ENCODE assay signal across 8 cellular contexts in the genomic region with DNA sequence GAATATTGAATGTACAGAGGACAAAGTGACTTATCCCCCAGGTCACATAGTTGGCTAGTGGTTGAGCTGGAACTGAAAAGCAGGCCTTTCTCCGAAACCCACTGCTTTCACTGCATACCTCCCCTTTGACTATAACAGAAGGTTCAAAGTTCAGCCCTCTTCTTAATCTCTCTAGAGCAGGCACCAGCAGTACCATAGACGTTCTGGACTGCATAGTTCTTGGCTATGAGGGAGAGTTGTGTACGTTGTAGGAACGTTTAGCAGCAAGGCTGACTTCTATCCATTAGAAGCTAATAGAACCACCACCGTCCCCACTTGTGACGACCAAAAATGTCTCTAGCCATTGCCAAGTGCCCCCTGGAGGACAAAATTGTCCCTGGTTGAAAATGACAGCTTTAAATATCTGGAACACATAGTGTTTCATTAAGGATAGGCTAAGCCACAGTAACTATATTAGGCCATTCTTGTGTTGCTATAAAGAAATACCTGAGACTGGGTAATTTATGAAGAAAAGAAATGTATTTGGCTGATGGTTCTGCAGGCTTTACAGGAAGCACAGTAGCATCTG.
DNase-seq lines count a peak whose midpoint lies in the region; ATAC-seq and TF ChIP-seq lines count a peak whose summit lies in the region.

No MANE protein-coding gene starts in this region.

- no peak overlapping the region for H3K4ac ChIP-seq in neuronal stem cell (ENCODE audit: low read length)

- intact Hi-C loops in PC-9 (cut with micrococcal nuclease; ENCODE audit: unreplicated experiment) = no loop called here

- H3K4me1 ChIP-seq in PC-9 (replicated peaks; ENCODE audit: insufficient read depth) (peaks cover under 1% of the 10 kb centered on the region; the same call in 1 of the 2 replicates), neuronal stem cell (ENCODE audit: control insufficient read depth in 2 of 2, insufficient read depth in 1 of 2, low read depth in 1 of 2, low read length in 2 of 2) (peaks cover 7 to 13% of the 10 kb centered on the region in 2 donors), GM23248 (ENCODE audit: insufficient read depth) (peaks cover 16% of the 10 kb centered on the region)

- no peak overlapping the region for H2BK12ac ChIP-seq in neuronal stem cell (ENCODE audit: low read length)

- H3K9ac ChIP-seq in neuronal stem cell (ENCODE audit: low read depth, low read length, poor library complexity) = no peak overlapping the region
- no peak overlapping the region for H3K9ac ChIP-seq in GM23248

- no peak overlapping the region for H2BK5ac ChIP-seq in neuronal stem cell (ENCODE audit: low read length)

- no peaks in the 10 kb centered on the region for H3K4me1 Mint-ChIP-seq in stimulated activated naive CD8-positive, alpha-beta T cell treated with anti-CD3 and anti-CD28 coated beads, Interleukin-15, amount 100 ng/mL, for 72 hours

- H3K23ac ChIP-seq in neuronal stem cell (ENCODE audit: low read depth, low read length, poor library complexity) = no peak overlapping the region

- TF ChIP-seq CTCF in PC-9 (conservative IDR thresholded peaks at IDR 0.05) = peak; percentile 47

- no peak overlapping the region for H4K91ac ChIP-seq in neuronal stem cell (ENCODE audit: low read depth, low read length, poor library complexity)

- H3F3A ChIP-seq in PC-9 (ENCODE audit: insufficient read depth, low read depth) (no peaks in the 10 kb centered on the region), GM23248 (ENCODE audit: insufficient read depth) (peaks cover 17% of the 10 kb centered on the region; the same call in 1 of the 2 replicates)

- H3K4me3 Mint-ChIP-seq in stimulated activated naive CD8-positive, alpha-beta T cell treated with anti-CD3 and anti-CD28 coated beads, Interleukin-15, amount 100 ng/mL, for 72 hours = no peak overlapping the region

- H2AFZ ChIP-seq in PC-9 = no peak overlapping the region
- H2AFZ ChIP-seq in neuronal stem cell (ENCODE audit: low read length) = no peak overlapping the region
- H2AFZ ChIP-seq in GM23248 = no peak overlapping the region

- H3K79me2 ChIP-seq in PC-9 (ENCODE audit: low read depth) (no peaks in the 10 kb centered on the region), GM23248 (ENCODE audit: insufficient read depth) (no peaks in the 10 kb centered on the region)

- no CpG with 5 or more reads among the region's 6 CpGs for WGBS in neuronal stem cell (ENCODE audit: extremely low coverage in 2 of 2, insufficient read length in 2 of 2, insufficient replicate concordance in 1 of 2), 2 donors
- WGBS in GM23248 (ENCODE audit: low coverage in 1 of 2, low lambda C conversion rate in 2 of 2, missing lambda C conversion rate in 2 of 2), 2 experiments = 79 to 82% methylated on average over 6 of the region's 6 CpGs

- H3K79me1 ChIP-seq in neuronal stem cell (ENCODE audit: low read depth, low read length) = peaks cover 3% of the 10 kb centered on the region

- H2BK15ac ChIP-seq in neuronal stem cell (ENCODE audit: low read length) = no peak overlapping the region

- no peak overlapping the region for H3K4me3 ChIP-seq in PC-9
- H3K4me3 ChIP-seq in neuronal stem cell (ENCODE audit: low read length in 2 of 2) = no peak overlapping the region
- no peak overlapping the region for H3K4me3 ChIP-seq in GM23248

- H3K18ac ChIP-seq in neuronal stem cell (ENCODE audit: low read length) = no peak overlapping the region

- H3K9me2 ChIP-seq in PC-9 (ENCODE audit: insufficient read depth) (no peaks in the 10 kb centered on the region), GM23248 (ENCODE audit: insufficient read depth) (no peaks in the 10 kb centered on the region)

- H4K20me1 ChIP-seq in PC-9 (ENCODE audit: insufficient read depth) (no peaks in the 10 kb centered on the region), GM23248 (ENCODE audit: insufficient read depth) (no peaks in the 10 kb centered on the region)

- H3K27me3 ChIP-seq in PC-9 (ENCODE audit: insufficient read depth, low read depth) (no peaks in the 10 kb centered on the region), neuronal stem cell (ENCODE audit: control insufficient read depth in 3 of 3, insufficient read depth in 3 of 3, low read depth in 1 of 3, low read length in 3 of 3) (no peaks in the 10 kb centered on the region), GM23248 (replicated peaks; ENCODE audit: insufficient read depth) (no peaks in the 10 kb centered on the region)

- no peak overlapping the region for H3K14ac ChIP-seq in neuronal stem cell (ENCODE audit: low read length)

- H3K9me3 Mint-ChIP-seq in stimulated activated naive CD8-positive, alpha-beta T cell treated with anti-CD3 and anti-CD28 coated beads, Interleukin-15, amount 100 ng/mL, for 72 hours = no peaks in the 10 kb centered on the region

- H3K27ac ChIP-seq in PC-9 (no peak overlapping the region), neuronal stem cell (replicated peaks; ENCODE audit: low read length) (no peak overlapping the region), GM23248 (no peak overlapping the region)

- H4K8ac ChIP-seq in neuronal stem cell (ENCODE audit: low read depth, low read length) = no peak overlapping the region

- no peaks in the 10 kb centered on the region for H3K9me3 ChIP-seq in PC-9 (ENCODE audit: insufficient read depth, low read depth)
- H3K9me3 ChIP-seq in neuronal stem cell (replicated peaks in 1 of 2; ENCODE audit: control insufficient read depth in 2 of 2, insufficient read depth in 1 of 2, low read depth in 1 of 2, low read length in 2 of 2) = peaks cover 0 to 3% of the 10 kb centered on the region in 2 donors
- no peaks in the 10 kb centered on the region for H3K9me3 ChIP-seq in GM23248 (ENCODE audit: low read depth)

- CTCF ChIA-PET in PC-9 (lab: Charles Lee) = interaction anchor here (1.0 kb wide), 1 partner anchor 61 kb away, joined by 4 read pairs; no protein-coding TSS in a partner anchor

- no peak for ATAC-seq in stimulated activated naive CD8-positive, alpha-beta T cell treated with anti-CD3 and anti-CD28 coated beads, Interleukin-15, Interleukin-2, amounts not matched to agents 100 U/mL and 50 U/mL, for 24 hours
- ATAC-seq in stimulated activated naive CD8-positive, alpha-beta T cell treated with anti-CD3 and anti-CD28 coated beads, Interleukin-15, amount 100 ng/mL, for 72 hours = no peak
- ATAC-seq in GM18873 (IDR thresholded peaks at IDR 0.05; ENCODE audit: low FRiP score, unreplicated experiment) = no peak

- no peak overlapping the region for H2BK120ac ChIP-seq in neuronal stem cell (ENCODE audit: low read depth, low read length)

- peak; percentile 12 for DNase-seq in stimulated activated naive CD8-positive, alpha-beta T cell treated with anti-CD3 and anti-CD28 coated beads, Interleukin-15, Interleukin-2, amounts not matched to agents 100 U/mL and 50 U/mL, for 24 hours
- no peak for DNase-seq in stimulated activated naive CD8-positive, alpha-beta T cell treated with anti-CD3 and anti-CD28 coated beads, Interleukin-15, amount 100 ng/mL, for 72 hours
- no peak for DNase-seq in PC-9
- peak; percentile 11 for DNase-seq in foreskin melanocyte
- no peak for DNase-seq in neuronal stem cell (ENCODE audit: low spot score)
- no peak for DNase-seq in SW 1271 (lab: John Stamatoyannopoulos, UW)
- no peak for DNase-seq in GM23248

- no peak overlapping the region for H3K27ac Mint-ChIP-seq in stimulated activated naive CD8-positive, alpha-beta T cell treated with anti-CD3 and anti-CD28 coated beads, Interleukin-15, amount 100 ng/mL, for 72 hours

- BruUV-seq in PC-9 (replicated peaks; lab: Mats Ljungman, UMichigan) = no TSS peak

- peaks cover 19% of the 10 kb centered on the region for H3K27me3 Mint-ChIP-seq in stimulated activated naive CD8-positive, alpha-beta T cell treated with anti-CD3 and anti-CD28 coated beads, Interleukin-15, amount 100 ng/mL, for 72 hours

- H3K36me3 ChIP-seq in PC-9 (ENCODE audit: low read depth) (no peaks in the 10 kb centered on the region), neuronal stem cell (replicated peaks in 1 of 2; ENCODE audit: control insufficient read depth in 2 of 2, insufficient read depth in 2 of 2, low read length in 2 of 2) (peaks cover 0 to 65% of the 10 kb centered on the region in 2 donors), GM23248 (ENCODE audit: low read depth) (no peaks in the 10 kb centered on the region)

- in situ Hi-C loops in GM23248 (cut with MboI) = no loop called here

- H2AK5ac ChIP-seq in neuronal stem cell (ENCODE audit: low read depth, low read length) = no peak overlapping the region

- H3K4me2 ChIP-seq in PC-9 (no peak overlapping the region), neuronal stem cell (ENCODE audit: insufficient read depth, low read length, poor library complexity, severe bottlenecking) (no peak overlapping the region), GM23248 (ENCODE audit: unreplicated experiment) (no peak overlapping the region)

- POLR2A ChIA-PET in PC-9 (lab: Charles Lee; ENCODE audit: unreplicated experiment) = no interaction called here

Comparison
In these comparisons a context has a peak if more than half of its experiments do, and no peak if none do; other contexts are left out.
1. DNase-seq: peak in stimulated activated naive CD8-positive, alpha-beta T cell treated with anti-CD3 and anti-CD28 coated beads, Interleukin-15, Interleukin-2, amounts not matched to agents 100 U/mL and 50 U/mL, for 24 hours (single experiment) and foreskin melanocyte (single experiment); none in stimulated activated naive CD8-positive, alpha-beta T cell treated with anti-CD3 and anti-CD28 coated beads, Interleukin-15, amount 100 ng/mL, for 72 hours (0 of 2), PC-9 (0 of 2), neuronal stem cell (single experiment), SW 1271 (0 of 2) and GM23248 (single experiment).